In the genomic region with DNA sequence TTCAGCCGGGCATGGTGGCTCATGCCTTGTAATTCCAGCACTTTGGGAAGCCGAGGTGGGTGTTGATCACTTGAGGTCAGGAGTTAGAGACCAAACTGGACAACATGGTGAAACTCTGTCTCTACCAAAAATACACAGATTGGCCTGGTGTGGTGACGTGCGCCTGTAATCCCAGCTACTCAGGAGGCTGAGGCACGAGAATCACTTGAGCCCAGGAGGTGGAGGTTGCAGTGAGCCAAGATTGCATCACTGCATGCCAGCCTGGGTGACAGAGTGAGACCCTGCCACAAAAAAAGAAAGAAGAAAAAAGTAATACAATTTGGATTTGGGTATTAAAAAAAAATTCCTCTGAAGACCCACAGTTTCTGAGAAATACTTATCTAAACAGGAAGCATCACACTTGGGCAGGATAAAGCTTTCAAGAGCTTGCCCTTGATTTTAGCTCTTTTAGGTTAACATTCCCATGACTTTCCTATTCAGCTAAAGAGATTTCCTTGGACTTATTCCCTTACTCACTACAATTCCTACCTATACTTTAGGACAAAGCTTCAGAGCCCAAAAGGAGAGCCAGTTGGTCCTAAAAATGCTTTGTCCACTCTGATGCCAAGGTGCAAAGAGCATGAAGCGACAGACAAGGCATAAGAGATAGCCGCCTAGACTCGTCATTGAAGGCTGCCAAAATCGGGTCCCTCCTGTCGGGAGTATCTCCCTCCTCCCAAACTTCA, we compare ENCODE assay signal across 1 cellular context.
TF ChIP-seq lines count a peak whose summit lies in the region.

No MANE protein-coding gene starts in this region.

TF ChIP-seq in H1, 55 proteins besides CTCF, POLR2A, EP300 and RAD21:
- TF ChIP-seq SAP30 (IDR thresholded peaks at IDR 0.05; ENCODE audit: insufficient read depth, insufficient replicate concordance, low read length) (no peak), RFX5 (IDR thresholded peaks at IDR 0.05; ENCODE audit: borderline replicate concordance, low read depth, low read length) (no peak), RBBP5 (IDR thresholded peaks at IDR 0.05; ENCODE audit: borderline replicate concordance, low read depth, low read length) (no peak), CTBP2 (IDR thresholded peaks at IDR 0.05; ENCODE audit: borderline replicate concordance, insufficient read depth, insufficient read length, low read length) (no peak), CEBPB (IDR thresholded peaks at IDR 0.05; ENCODE audit: low read depth, low read length) (0 out of 2 replicates have a peak, but pooled peaks have one; percentile 17), RNF2 (IDR thresholded peaks at IDR 0.05; ENCODE audit: borderline replicate concordance, low read depth, low read length, missing control alignments, poor library complexity, severe bottlenecking) (no peak)
